Comparison of ENCODE assay signal across 12 cellular contexts in genomic region chr6:28978137-28978491, GRCh38. TPM values are rescaled to one million over a fixed set of nuclear protein-coding genes. Genes with fewer than 3 reads are reported as not detected.
DNase-seq lines count a peak whose midpoint lies in the region; ATAC-seq and TF ChIP-seq lines count a peak whose summit lies in the region.
"Had no signal": no experiment of that assay in that cellular context is flagged by ENCODE, and none has a peak within 500 bp of the region (broad histone marks: within the 10 kb centered on the region; RNA-seq: fewer than 3 reads in every experiment).

No MANE protein-coding gene starts in this region.

- H2AFZ ChIP-seq in smooth muscle cell (ENCODE audit: low read depth), result peak overlapping the region; percentile 75

- no peak for ATAC-seq in T-cell (replicated peaks in 1 of 4)
- ATAC-seq: body of pancreas, left colon had no signal

- peaks cover 7% of the 10 kb centered on the region for H3K4me1 ChIP-seq in smooth muscle cell (ENCODE audit: low read depth)
- H3K4me1 ChIP-seq: uterus had no signal

- no peaks in the 10 kb centered on the region for H3K36me3 ChIP-seq in smooth muscle cell (ENCODE audit: low read depth)
- H3K36me3 ChIP-seq: uterus had no signal

- peaks cover 5% of the 10 kb centered on the region for H3F3A ChIP-seq in smooth muscle cell (ENCODE audit: low read depth)

- 86% methylated on average over 2 of the region's 2 CpGs for WGBS in smooth muscle cell (ENCODE audit: low lambda C conversion rate)

- peaks cover 46% of the 10 kb centered on the region for H3K4me1 Mint-ChIP-seq in activated T-cell treated with anti-CD3 and anti-CD28 coated beads, Interleukin-2, amount 50 U/mL, for 24 hours (ENCODE audit: low read depth)
- peaks cover 32 to 49% (median 35%) of the 10 kb centered on the region in 3 donors for H3K4me1 Mint-ChIP-seq in T-cell

- H3K27ac Mint-ChIP-seq in activated T-cell treated with anti-CD3 and anti-CD28 coated beads, Interleukin-2, amount 50 U/mL, for 24 hours, result no peak overlapping the region
- peak overlapping the region in 1 of 2 donors; percentile 13 for H3K27ac Mint-ChIP-seq in T-cell

- peak overlapping the region; percentile 81 for H3K4me2 ChIP-seq in smooth muscle cell

- H3K4me3 ChIP-seq in smooth muscle cell, result no peak overlapping the region
- H3K4me3 ChIP-seq: body of pancreas, uterus had no signal

- H3K79me2 ChIP-seq in smooth muscle cell (ENCODE audit: low read depth), result no peaks in the 10 kb centered on the region

- H3K27me3 Mint-ChIP-seq in activated T-cell treated with anti-CD3 and anti-CD28 coated beads, Interleukin-2, amount 50 U/mL, for 24 hours, result peaks cover 53% of the 10 kb centered on the region
- H3K27me3 Mint-ChIP-seq in T-cell, result peaks cover 23 to 33% of the 10 kb centered on the region in 2 donors

- no peaks in the 10 kb centered on the region for H3K9me3 ChIP-seq in smooth muscle cell (replicated peaks; ENCODE audit: low read depth)
- H3K9me3 ChIP-seq: body of pancreas, uterus had no signal

- H3K9me3 Mint-ChIP-seq in activated T-cell treated with anti-CD3 and anti-CD28 coated beads, Interleukin-2, amount 50 U/mL, for 24 hours, result no peaks in the 10 kb centered on the region
- no peaks in the 10 kb centered on the region for H3K9me3 Mint-ChIP-seq in T-cell

- no peaks in the 10 kb centered on the region for H4K20me1 ChIP-seq in smooth muscle cell (ENCODE audit: low read depth)

- H3K4me3 Mint-ChIP-seq in activated T-cell treated with anti-CD3 and anti-CD28 coated beads, Interleukin-2, amount 50 U/mL, for 24 hours, result peak overlapping the region; percentile 67
- peak overlapping the region; percentile 63 to 69 (median 69) for H3K4me3 Mint-ChIP-seq in T-cell

- no peak for DNase-seq in activated T-cell treated with anti-CD3 and anti-CD28 coated beads, Interleukin-2, amount 50 U/mL, for 24 hours
- no peak for DNase-seq in activated T-cell treated with anti-CD3 and anti-CD28 coated beads, Interleukin-2, amount 50 U/mL, for 1 hour
- DNase-seq in T-cell (no peak), epithelial cell of prostate (ENCODE audit: low read depth, low spot score) (no peak), smooth muscle cell (lab: John Stamatoyannopoulos, UW; ENCODE audit: unreplicated experiment) (no peak), NCI-H1105 (lab: John Stamatoyannopoulos, UW) (no peak), substantia nigra (lab: John Stamatoyannopoulos, UW) (no peak)
- DNase-seq in activated CD4-positive, alpha-beta T cell treated with anti-CD3 and anti-CD28 coated beads, Interleukin-2, amount 50 U/mL, for 1 hour, result no peak
- DNase-seq: body of pancreas; left colon; stimulated activated CD4-positive, alpha-beta T cell treated with anti-CD3 and anti-CD28 coated beads, Interleukin-12 subunit alpha, Interleukin-12 subunit beta, amount 100 ng/mL, for 4 hours; uterus had no signal

- CTCF ChIA-PET in T-cell (lab: Charles Lee), result no interaction called here

- H3K27me3 ChIP-seq in smooth muscle cell (ENCODE audit: low read depth), result no peaks in the 10 kb centered on the region
- H3K27me3 ChIP-seq: body of pancreas had no signal

- H3K27ac ChIP-seq in epithelial cell of prostate (peak overlapping the region; percentile 67), smooth muscle cell (ENCODE audit: low read depth) (peak overlapping the region; percentile 72), substantia nigra (ENCODE audit: low read depth, low read length, poor library complexity, severe bottlenecking) (no peak overlapping the region)
- H3K27ac ChIP-seq: body of pancreas, uterus had no signal

- TF ChIP-seq CTCF in smooth muscle cell (IDR thresholded peaks at IDR 0.05; ENCODE audit: borderline replicate concordance, insufficient read depth, poor library complexity, severe bottlenecking), result no peak

- H3K9ac ChIP-seq in smooth muscle cell (ENCODE audit: low read depth), result no peak overlapping the region

- H3K36me3 Mint-ChIP-seq in activated T-cell treated with anti-CD3 and anti-CD28 coated beads, Interleukin-2, amount 50 U/mL, for 24 hours (ENCODE audit: low read depth), result peaks cover 8% of the 10 kb centered on the region
- H3K36me3 Mint-ChIP-seq in T-cell, result no peaks in the 10 kb centered on the region

- POLR2A ChIA-PET in T-cell (lab: Charles Lee), result no interaction called here

RNA-seq across cellular contexts. Expression of gene ZNF311, which starts 27.0 kb away (rescaled TPM):
- total RNA-seq in T-cell (under 1 TPM; 0.22 to 0.61 (median 0.30) TPM), smooth muscle cell (0.58 and 2.6 TPM in 2 replicates)
- 0.17 and 1.0 TPM in 2 replicates for polyA plus RNA-seq in smooth muscle cell
- total RNA-seq: body of pancreas had no signal

RNA-seq across cellular contexts. Expression of gene TRIM27, which starts 54.3 kb away (rescaled TPM):
- total RNA-seq in T-cell (10 to 100 TPM; 27.2 to 91.7 (median 86.9) TPM), smooth muscle cell (61.6 and 63.8 TPM in 2 replicates)
- polyA plus RNA-seq in smooth muscle cell, result 55.5 and 62.0 TPM in 2 replicates
